Comparison of ENCODE assay signal across 12 cellular contexts in the genomic region with DNA sequence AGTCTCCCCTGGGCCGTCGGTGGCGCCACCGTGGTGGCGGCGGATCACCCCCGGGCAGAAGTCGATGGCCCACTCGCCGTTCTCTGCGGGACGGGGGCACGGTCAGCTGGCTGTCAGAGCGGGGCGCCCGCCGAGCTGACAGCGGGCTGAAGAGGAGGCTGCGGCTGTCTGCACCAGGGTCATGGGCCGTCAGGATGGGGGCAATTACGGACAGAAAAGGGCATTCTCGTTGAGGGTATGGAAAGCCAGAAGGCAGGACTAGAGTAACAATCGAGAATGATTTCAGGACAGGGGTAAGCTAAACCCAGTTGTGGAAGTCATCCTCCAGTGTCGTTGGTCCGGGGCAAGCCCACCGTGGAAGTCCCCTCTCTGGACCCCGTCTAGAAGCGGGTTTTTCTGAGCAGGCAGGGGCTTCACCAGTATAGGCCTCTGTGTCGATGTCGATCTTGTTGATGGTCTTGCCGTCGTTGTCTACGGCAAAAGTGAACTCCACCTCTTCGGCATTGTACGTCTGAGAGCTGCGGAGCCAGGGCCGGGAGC. TPM values are rescaled to one million over a fixed set of nuclear protein-coding genes. Genes with fewer than 3 reads are reported as not detected.
DNase-seq lines count a peak whose midpoint lies in the region; ATAC-seq and TF ChIP-seq lines count a peak whose summit lies in the region.
"Had no signal": no experiment of that assay in that cellular context is flagged by ENCODE, and none has a peak within 500 bp of the region (broad histone marks: within the 10 kb centered on the region; RNA-seq: fewer than 3 reads in every experiment).

No MANE protein-coding gene starts in this region.

- H3K9me2 ChIP-seq in DOHH2 (replicated peaks; ENCODE audit: control insufficient read depth, low read length), result no peaks in the 10 kb centered on the region
- H3K9me2 ChIP-seq in Karpas-422 (replicated peaks; ENCODE audit: insufficient read depth, low read length), result no peaks in the 10 kb centered on the region

- ATAC-seq in gastrocnemius medialis (no peak), GM18517 (IDR thresholded peaks at IDR 0.05; ENCODE audit: unreplicated experiment) (no peak), HG03097 (IDR thresholded peaks at IDR 0.05; ENCODE audit: low FRiP score, unreplicated experiment) (no peak)

- no peaks in the 10 kb centered on the region for H3K9me3 ChIP-seq in DOHH2 (ENCODE audit: control insufficient read depth, insufficient read depth, low read length)
- no peaks in the 10 kb centered on the region for H3K9me3 ChIP-seq in Peyer's patch
- H3K9me3 ChIP-seq in gastrocnemius medialis, result no peaks in the 10 kb centered on the region
- no peaks in the 10 kb centered on the region for H3K9me3 ChIP-seq in Karpas-422 (ENCODE audit: low read length)
- H3K9me3 ChIP-seq: colonic mucosa, HAP-1 had no signal

- H3K4me3 ChIP-seq in DOHH2 (ENCODE audit: low read length) (peak overlapping the region; percentile 60), Peyer's patch (peak overlapping the region in 3 of 4 donors; percentile 47 to 65 (median 59)), gastrocnemius medialis (peak overlapping the region in 2 of 4 donors; percentile 17 to 38), Karpas-422 (ENCODE audit: low read length) (no peak overlapping the region)
- H3K4me3 ChIP-seq: HAP-1 had no signal

- no peak overlapping the region for H3K9ac ChIP-seq in Karpas-422 (ENCODE audit: low read length)

- H2AFZ ChIP-seq in Karpas-422 (ENCODE audit: low read length), result no peak overlapping the region

- in situ Hi-C loops in gastrocnemius medialis (cut with MboI; ENCODE audit: low sequenced_read_pairs in 4 of 4), result no loop called here

- H3F3A ChIP-seq in DOHH2 (ENCODE audit: control insufficient read depth, insufficient read depth), result no peaks in the 10 kb centered on the region

- DNase-seq in Peyer's patch, result no peak
- DNase-seq in ecto neural progenitor cell (ENCODE audit: low spot score), result peak; percentile 52
- no peak for DNase-seq in gastrocnemius medialis
- no peak for DNase-seq in NCI-H2029 treated with DMSO at 0.1 percent for 48 hours (lab: John Stamatoyannopoulos, UW)
- DNase-seq in Karpas-422, result no peak
- DNase-seq: NCI-H526 had no signal

- H3K27me3 ChIP-seq in DOHH2 (ENCODE audit: control insufficient read depth, low read length) (peaks cover 23% of the 10 kb centered on the region), Peyer's patch (no peaks in the 10 kb centered on the region), gastrocnemius medialis (peaks cover 0 to 18% (median 4%) of the 10 kb centered on the region in 3 donors), Karpas-422 (ENCODE audit: low read length) (no peaks in the 10 kb centered on the region)

- H3K4me1 ChIP-seq in DOHH2 (ENCODE audit: control insufficient read depth, low read length), result peaks cover 32% of the 10 kb centered on the region
- H3K4me1 ChIP-seq in Peyer's patch, result peaks cover 0 to 33% (median 18%) of the 10 kb centered on the region in 4 donors
- H3K4me1 ChIP-seq in gastrocnemius medialis, result peaks cover 0 to 22% of the 10 kb centered on the region in 2 donors
- peaks cover 8% of the 10 kb centered on the region for H3K4me1 ChIP-seq in Karpas-422 (ENCODE audit: low read length)
- H3K4me1 ChIP-seq: HAP-1 had no signal

- peak overlapping the region; percentile 62 for H3K4me2 ChIP-seq in DOHH2 (ENCODE audit: low read length)
- no peak overlapping the region for H3K4me2 ChIP-seq in Karpas-422 (ENCODE audit: low read depth, low read length, poor library complexity, severe bottlenecking)

- no peak overlapping the region for H3K27ac ChIP-seq in DOHH2 (ENCODE audit: low read depth, low read length)
- peak overlapping the region in 2 of 4 donors; percentile 3 to 40 for H3K27ac ChIP-seq in Peyer's patch
- H3K27ac ChIP-seq in gastrocnemius medialis, result peak overlapping the region in 3 of 4 donors; percentile 0 to 59 (median 37)
- H3K27ac ChIP-seq in Karpas-422 (ENCODE audit: low read length), result no peak overlapping the region
- H3K27ac ChIP-seq: colonic mucosa had no signal

- H4K20me1 ChIP-seq in DOHH2 (ENCODE audit: control insufficient read depth, insufficient read depth, low read depth, low read length) (no peaks in the 10 kb centered on the region; the same call in 1 of the 2 replicates), Karpas-422 (ENCODE audit: insufficient read depth, low read depth, low read length) (0 out of 2 replicates have a peak, but pooled peaks cover 5% of the 10 kb centered on the region)

- TF ChIP-seq POLR2A in Peyer's patch (IDR thresholded peaks at IDR 0.05) (no peak), gastrocnemius medialis (IDR thresholded peaks at IDR 0.05) (no peak)

- H3K79me2 ChIP-seq in DOHH2 (ENCODE audit: control insufficient read depth, low read length) (no peaks in the 10 kb centered on the region), Karpas-422 (ENCODE audit: low read length) (no peaks in the 10 kb centered on the region)

- H3K36me3 ChIP-seq in DOHH2 (ENCODE audit: control insufficient read depth, low read length) (no peaks in the 10 kb centered on the region), Peyer's patch (peaks cover 0 to 13% (median 0%) of the 10 kb centered on the region in 3 donors), gastrocnemius medialis (peaks cover 0 to 13% of the 10 kb centered on the region in 2 donors), Karpas-422 (ENCODE audit: insufficient read depth, low read length) (no peaks in the 10 kb centered on the region; the same call in 1 of the 2 replicates)
- H3K36me3 ChIP-seq: colonic mucosa had no signal

- intact Hi-C loops in gastrocnemius medialis (cut with DNase I; ENCODE audit: low total_unique reads), result no loop called here

- TF ChIP-seq CTCF in DOHH2 (IDR thresholded peaks at IDR 0.05; ENCODE audit: low read depth, low read length, poor library complexity, severe bottlenecking) (no peak), Peyer's patch (IDR thresholded peaks at IDR 0.05) (no peak), gastrocnemius medialis (IDR thresholded peaks at IDR 0.05 in 4 of 5, conservative IDR thresholded peaks at IDR 0.05 in 1 of 5) (no peak)

RNA-seq across cellular contexts. Expression of a gene that starts 1.7 kb away (rescaled TPM):
- not detected for total RNA-seq in Peyer's patch
- total RNA-seq in gastrocnemius medialis, result 1 to 10 TPM in 1 of 4 donors, under 1 TPM in 2, not detected in 1; 0.33 to 1.9 (median 0.52) TPM
- total RNA-seq in Karpas-422 (2014; rRNA removed; shearing (Covaris generic); ENCODE audit: low replicate concordance), result 0.11 and 0.22 TPM in 2 replicates
- total RNA-seq: MCF 10A had no signal

RNA-seq across cellular contexts. Expression of a gene that starts 1.8 kb away (rescaled TPM):
- total RNA-seq in Peyer's patch (1 to 10 TPM in 2 of 4 donors, under 1 TPM in 2; 0.66 to 5.0 (median 1.5) TPM), gastrocnemius medialis (under 1 TPM in 2 of 4 donors, not detected in 2; 0.10 to 0.33 TPM)
- 0.26 and 0.43 TPM in 2 replicates for total RNA-seq in Karpas-422 (2014; rRNA removed; shearing (Covaris generic); ENCODE audit: low replicate concordance)

RNA-seq across cellular contexts. Expression of a gene that starts 30.9 kb away (rescaled TPM):
- total RNA-seq in Peyer's patch, result not detected
- total RNA-seq in gastrocnemius medialis, result not detected
- not detected in 2 replicates for total RNA-seq in Karpas-422 (2014; rRNA removed; shearing (Covaris generic); ENCODE audit: low replicate concordance)
- total RNA-seq: colonic mucosa, MCF 10A had no signal

RNA-seq across cellular contexts. Expression of a gene that starts 38.7 kb away (rescaled TPM):
- total RNA-seq in Peyer's patch (10 to 100 TPM; 30.5 to 84.1 (median 60.4) TPM), gastrocnemius medialis (100 to 1,000 TPM in 2 of 4 donors, 10 to 100 TPM in 2; 52.6 to 106 (median 81.7) TPM)
- total RNA-seq in Karpas-422 (2014; rRNA removed; shearing (Covaris generic); ENCODE audit: low replicate concordance), result 79.0 and 79.1 TPM in 2 replicates

RNA-seq across cellular contexts. Expression of a gene that starts 38.9 kb away (rescaled TPM):
- total RNA-seq in Peyer's patch, result 10 to 100 TPM; 57.8 to 92.1 (median 78.9) TPM
- total RNA-seq in gastrocnemius medialis, result 10 to 100 TPM; 51.2 to 99.5 (median 75.2) TPM
- 49.9 and 50.5 TPM in 2 replicates for total RNA-seq in Karpas-422 (2014; rRNA removed; shearing (Covaris generic); ENCODE audit: low replicate concordance)

Comparison
In these comparisons a context has a peak if more than half of its experiments do, and no peak if none do; other contexts are left out.
1. H3K27ac ChIP-seq: peak in gastrocnemius medialis (3 of 4); none in DOHH2 (single experiment) and Karpas-422 (single experiment).